ENCODE assay signal across 18 cellular contexts in genomic region chr14:91327661-91328312, GRCh38.
DNase-seq lines count a peak whose midpoint lies in the region; ATAC-seq and TF ChIP-seq lines count a peak whose summit lies in the region.
"Had no signal": no experiment of that assay in that cellular context is flagged by ENCODE, and none has a peak within 500 bp of the region (broad histone marks: within the 10 kb centered on the region; RNA-seq: fewer than 3 reads in every experiment).

No MANE protein-coding gene starts in this region.

- H4K20me1 ChIP-seq in osteoblast (ENCODE audit: insufficient read depth, low read length) = no peaks in the 10 kb centered on the region

- peak overlapping the region; percentile 62 for H3K27ac ChIP-seq in KOPT-K1 (ENCODE audit: low read depth, low read length, poor library complexity, severe bottlenecking)
- H3K27ac ChIP-seq in caudate nucleus (ENCODE audit: low read depth, low read length) = peak overlapping the region; percentile 40
- no peak overlapping the region for H3K27ac ChIP-seq in osteoblast (ENCODE audit: low read depth, low read length)
- H3K27ac ChIP-seq: A549, ascending aorta had no signal

- H3K4me1 ChIP-seq in osteoblast (ENCODE audit: insufficient read depth, low read length) = peaks cover 10% of the 10 kb centered on the region
- H3K4me1 ChIP-seq: A549, ascending aorta had no signal

- no peak for DNase-seq in activated CD4-positive, alpha-beta T cell treated with anti-CD3 and anti-CD28 coated beads, Interleukin-2, amount 10 ng/mL, durations not matched to agents 24 days and 14 days
- no peak for DNase-seq in activated CD4-positive, alpha-beta T cell treated with anti-CD3 and anti-CD28 coated beads for 48 hours
- DNase-seq in caudate nucleus (lab: John Stamatoyannopoulos, UW) (no peak), osteoblast (ENCODE audit: insufficient read length, low spot score, missing footprints) (peak; percentile 76), SIG-M5 treated with dmso at 0.1 percent for 504 hours (lab: John Stamatoyannopoulos, UW; ENCODE audit: unreplicated experiment) (no peak)
- DNase-seq: activated T-cell treated with anti-CD3 and anti-CD28 coated beads, Interleukin-2, amount 50 U/mL, for 48 hours; cortex of kidney; H7; mammary epithelial cell; NCI-H1930; NCI-H524 treated with DMSO at 0.1 percent for 48 hours; stimulated activated CD4-positive, alpha-beta T cell treated with anti-CD3 and anti-CD28 coated beads, Interleukin-4, amount 100 ng/mL, for 4 hours had no signal

- H3K4me3 ChIP-seq in osteoblast (ENCODE audit: insufficient read depth, low read length) = no peak overlapping the region
- H3K4me3 ChIP-seq: A549, ascending aorta had no signal

- no peaks in the 10 kb centered on the region for H3K9me3 Mint-ChIP-seq in activated CD4-positive, alpha-beta T cell treated with anti-CD3 and anti-CD28 coated beads, Interleukin-2, amount 10 ng/mL, durations not matched to agents 24 days and 14 days

- peaks cover 4% of the 10 kb centered on the region for H3K27me3 ChIP-seq in osteoblast (ENCODE audit: insufficient read depth, low read length)
- H3K27me3 ChIP-seq: ascending aorta had no signal

- H3K27me3 Mint-ChIP-seq in activated CD4-positive, alpha-beta T cell treated with anti-CD3 and anti-CD28 coated beads, Interleukin-2, amount 10 ng/mL, durations not matched to agents 24 days and 14 days = no peaks in the 10 kb centered on the region

- no peak for TF ChIP-seq CTCF in osteoblast (IDR thresholded peaks at IDR 0.05; ENCODE audit: extremely low read depth, low read depth, low read length)

- H3K4me2 ChIP-seq in osteoblast (ENCODE audit: insufficient read depth, low read length) = no peak overlapping the region
- H3K4me2 ChIP-seq: A549 had no signal

- H3K27ac Mint-ChIP-seq in activated CD4-positive, alpha-beta T cell treated with anti-CD3 and anti-CD28 coated beads, Interleukin-2, amount 10 ng/mL, durations not matched to agents 24 days and 14 days = peak overlapping the region; percentile 59

- no peak overlapping the region for H2AFZ ChIP-seq in osteoblast (ENCODE audit: low read length)

- H3K36me3 Mint-ChIP-seq in activated CD4-positive, alpha-beta T cell treated with anti-CD3 and anti-CD28 coated beads, Interleukin-2, amount 10 ng/mL, durations not matched to agents 24 days and 14 days (ENCODE audit: low read depth) = peaks cover 57% of the 10 kb centered on the region

- peaks cover 93% of the 10 kb centered on the region for H3K36me3 ChIP-seq in KOPT-K1 (ENCODE audit: insufficient read depth, low read length)
- H3K36me3 ChIP-seq in osteoblast (ENCODE audit: insufficient read depth, low read length) = no peaks in the 10 kb centered on the region
- H3K36me3 ChIP-seq: ascending aorta had no signal

- no peak overlapping the region for H3K4me3 Mint-ChIP-seq in activated CD4-positive, alpha-beta T cell treated with anti-CD3 and anti-CD28 coated beads, Interleukin-2, amount 10 ng/mL, durations not matched to agents 24 days and 14 days

- no peak for ATAC-seq in HG02973 (IDR thresholded peaks at IDR 0.05; ENCODE audit: unreplicated experiment)
- ATAC-seq in HG03159 (IDR thresholded peaks at IDR 0.05; ENCODE audit: unreplicated experiment) = no peak
- ATAC-seq: A549; activated CD4-positive, CD25-positive, alpha-beta regulatory T cell treated with anti-CD3 and anti-CD28 coated beads, Interleukin-2, amount 50 U/mL, for 24 hours had no signal

- H3K9me3 ChIP-seq in KOPT-K1 (ENCODE audit: insufficient read depth, low read length, poor library complexity, severe bottlenecking) (no peaks in the 10 kb centered on the region), osteoblast (ENCODE audit: low read depth, low read length) (no peaks in the 10 kb centered on the region)
- H3K9me3 ChIP-seq: A549, ascending aorta had no signal

- H3K4me1 Mint-ChIP-seq in activated CD4-positive, alpha-beta T cell treated with anti-CD3 and anti-CD28 coated beads, Interleukin-2, amount 10 ng/mL, durations not matched to agents 24 days and 14 days = peaks cover 76% of the 10 kb centered on the region

- intact Hi-C loops in activated CD4-positive, alpha-beta T cell treated with anti-CD3 and anti-CD28 coated beads, Interleukin-2, amount 10 ng/mL, durations not matched to agents 24 days and 14 days (cut with micrococcal nuclease) = no loop called here

- H3K79me2 ChIP-seq in osteoblast (ENCODE audit: insufficient read depth, low read length) = no peaks in the 10 kb centered on the region
